Comparison of ENCODE assay signal across 9 cellular contexts in the genomic region with DNA sequence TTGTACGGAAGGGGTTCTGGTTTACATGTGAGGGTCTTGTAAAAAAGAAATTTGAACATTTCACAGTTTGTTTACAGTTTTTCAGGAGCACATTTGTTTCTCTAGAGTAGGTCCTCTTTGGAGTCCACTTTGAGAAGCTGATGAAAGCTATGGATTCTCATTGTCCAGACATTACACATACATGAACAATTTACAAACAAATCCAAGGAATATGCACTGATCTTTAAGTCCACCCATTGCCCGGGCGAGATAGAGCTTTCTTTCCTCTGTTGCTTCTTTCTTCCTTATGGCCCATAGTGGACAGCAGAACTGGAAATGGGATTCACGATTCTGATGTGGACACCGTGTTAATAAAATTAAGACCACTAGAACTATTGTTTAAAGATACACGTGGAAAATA. TPM values are rescaled to one million over a fixed set of nuclear protein-coding genes. Genes with fewer than 3 reads are reported as not detected.
DNase-seq lines count a peak whose midpoint lies in the region; ATAC-seq and TF ChIP-seq lines count a peak whose summit lies in the region.
"Had no signal": no experiment of that assay in that cellular context is flagged by ENCODE, and none has a peak within 500 bp of the region (broad histone marks: within the 10 kb centered on the region; RNA-seq: fewer than 3 reads in every experiment).

No MANE protein-coding gene starts in this region.

- H3K27me3 Mint-ChIP-seq in activated naive CD8-positive, alpha-beta T cell treated with anti-CD3 and anti-CD28 coated beads, Interleukin-2, amount 50 U/mL, for 24 hours: no peaks in the 10 kb centered on the region

- peaks cover 54% of the 10 kb centered on the region for H3K4me1 Mint-ChIP-seq in activated naive CD8-positive, alpha-beta T cell treated with anti-CD3 and anti-CD28 coated beads, Interleukin-2, amount 50 U/mL, for 24 hours

- H3K9me3 Mint-ChIP-seq in activated naive CD8-positive, alpha-beta T cell treated with anti-CD3 and anti-CD28 coated beads, Interleukin-2, amount 50 U/mL, for 24 hours: no peaks in the 10 kb centered on the region

- ATAC-seq in right cardiac atrium: no peak
- ATAC-seq in activated naive CD8-positive, alpha-beta T cell treated with anti-CD3 and anti-CD28 coated beads, Interleukin-2, amount 50 U/mL, for 24 hours: no peak
- ATAC-seq in lower lobe of right lung: no peak

- H3K9me3 ChIP-seq in right cardiac atrium (ENCODE audit: control insufficient read depth, low read length) (no peaks in the 10 kb centered on the region), lower lobe of right lung (no peaks in the 10 kb centered on the region), uterus (no peaks in the 10 kb centered on the region)

- 44% methylated on average over 6 of the region's 6 CpGs for WGBS in right cardiac atrium

- peak overlapping the region; percentile 2 for H3K27ac Mint-ChIP-seq in activated naive CD8-positive, alpha-beta T cell treated with anti-CD3 and anti-CD28 coated beads, Interleukin-2, amount 50 U/mL, for 24 hours

- peaks cover 3% of the 10 kb centered on the region for H3K4me1 ChIP-seq in right cardiac atrium (ENCODE audit: control insufficient read depth, insufficient read depth, low read length)
- H3K4me1 ChIP-seq in lower lobe of right lung: peaks cover 66% of the 10 kb centered on the region
- H3K4me1 ChIP-seq in uterus: peaks cover 0 to 12% of the 10 kb centered on the region in 2 donors

- intact Hi-C loops in right cardiac atrium (cut with DNase I): no loop called here
- intact Hi-C loops in cardiac septum (cut with DNase I): no loop called here
- intact Hi-C loops in lower lobe of right lung (cut with DNase I): no loop called here
- intact Hi-C loops in uterus (cut with DNase I; ENCODE audit: low total_unique reads): no loop called here

- H3K36me3 ChIP-seq in lower lobe of right lung (peaks cover 3% of the 10 kb centered on the region), uterus (no peaks in the 10 kb centered on the region)

- no peak for TF ChIP-seq POLR2A in uterus (IDR thresholded peaks at IDR 0.05)

- TF ChIP-seq CTCF in lower lobe of right lung (IDR thresholded peaks at IDR 0.05) (no peak), uterus (IDR thresholded peaks at IDR 0.05) (no peak)

- H3K27ac ChIP-seq in right cardiac atrium (ENCODE audit: low read length): no peak overlapping the region
- H3K27ac ChIP-seq in lower lobe of right lung: peak overlapping the region; percentile 37
- H3K27ac ChIP-seq in uterus: no peak overlapping the region

- H3K27me3 ChIP-seq in right cardiac atrium (ENCODE audit: control insufficient read depth, insufficient read depth) (no peaks in the 10 kb centered on the region), lower lobe of right lung (ENCODE audit: low read depth) (no peaks in the 10 kb centered on the region), uterus (no peaks in the 10 kb centered on the region)

- DNase-seq in right cardiac atrium (no peak), cardiac septum (ENCODE audit: low spot score) (no peak), lower lobe of right lung (no peak), uterus (no peak), cortex of kidney (lab: John Stamatoyannopoulos, UW) (no peak), NCI-H526 (lab: John Stamatoyannopoulos, UW) (no peak), NCI-H1930 (lab: John Stamatoyannopoulos, UW) (no peak)
- DNase-seq in activated naive CD8-positive, alpha-beta T cell treated with anti-CD3 and anti-CD28 coated beads, Interleukin-2, amount 50 U/mL, for 24 hours: no peak

- peak overlapping the region; percentile 86 for H3K4me3 ChIP-seq in right cardiac atrium (ENCODE audit: low read length)
- peak overlapping the region; percentile 100 for H3K4me3 ChIP-seq in lower lobe of right lung
- peak overlapping the region; percentile 61 to 90 for H3K4me3 ChIP-seq in uterus

- peak overlapping the region; percentile 87 for H3K4me3 Mint-ChIP-seq in activated naive CD8-positive, alpha-beta T cell treated with anti-CD3 and anti-CD28 coated beads, Interleukin-2, amount 50 U/mL, for 24 hours

- peaks cover 19% of the 10 kb centered on the region for H3K36me3 Mint-ChIP-seq in activated naive CD8-positive, alpha-beta T cell treated with anti-CD3 and anti-CD28 coated beads, Interleukin-2, amount 50 U/mL, for 24 hours (ENCODE audit: low read depth)

RNA-seq across cellular contexts. Expression of a gene that starts 1.9 kb away (rescaled TPM):
- total RNA-seq in right cardiac atrium: 10 to 100 TPM; 45.0 to 57.3 (median 50.4) TPM
- 15.1 TPM for polyA plus RNA-seq in right cardiac atrium
- 47.4 TPM for total RNA-seq in cardiac septum
- 93.8 TPM for total RNA-seq in lower lobe of right lung
- total RNA-seq in uterus: 10 to 100 TPM in 3 of 4 donors, 1 to 10 TPM in 1; 5.6 to 51.1 (median 25.1) TPM

RNA-seq across cellular contexts. Expression of a gene that starts 29.1 kb away (rescaled TPM):
- total RNA-seq in right cardiac atrium (not detected), cardiac septum (not detected), lower lobe of right lung (0.27 TPM), uterus (not detected)
- polyA plus RNA-seq in right cardiac atrium: not detected
- total RNA-seq: mononuclear cell had no signal

RNA-seq across cellular contexts. Expression of a gene that starts 48.5 kb away (rescaled TPM):
- total RNA-seq in right cardiac atrium (10 to 100 TPM; 28.5 to 37.6 (median 34.5) TPM), cardiac septum (39.4 TPM), lower lobe of right lung (13.6 TPM), uterus (10 to 100 TPM in 2 of 4 donors, 1 to 10 TPM in 2; 4.1 to 13.0 (median 8.4) TPM)
- 47.0 TPM for polyA plus RNA-seq in right cardiac atrium
